Comparison of ENCODE assay signal across 24 cellular contexts in genomic region chr2:241633561-241633960, GRCh38.
"Had no signal": no experiment of that assay in that cellular context is flagged by ENCODE, and none has a peak within 500 bp of the region (broad histone marks: within the 10 kb centered on the region; RNA-seq: fewer than 3 reads in every experiment).

No MANE protein-coding gene starts in this region.

- H3K9me3 ChIP-seq: left lung, lower lobe of right lung, mucosa of descending colon, ovary, right atrium auricular region, stomach, thoracic aorta, tibial artery, upper lobe of right lung had no signal

- H3K36me3 ChIP-seq: ovary had no signal

- H3K4me3 Mint-ChIP-seq: natural killer cell treated with Interleukin-12 subunit alpha and Interleukin-12 subunit beta and Interleukin-15 and Interleukin-18, amount 100 ng/mL, for 72 hours; stimulated activated naive B cell treated with anti-CD40 and anti-IgM and Interleukin-4, amounts not matched to agents 10 μg/mL and 1 μg/mL and 100 μg/mL, for 72 hours had no signal

- DNase-seq: hippocampal formation; left colon; lower lobe of right lung; midbrain; mucosa of descending colon; naive thymus-derived CD4-positive, alpha-beta T cell; ovary; stimulated activated CD4-positive, alpha-beta T cell treated with anti-CD3 and anti-CD28 coated beads, Interleukin-12 subunit alpha, Interleukin-12 subunit beta, amount 100 ng/mL, for 4 hours; stimulated activated CD4-positive, alpha-beta T cell treated with anti-CD3 and anti-CD28 coated beads, Interleukin-15, amount 100 ng/mL, for 24 hours; stimulated activated CD4-positive, alpha-beta T cell treated with anti-CD3 and anti-CD28 coated beads, Interleukin-2, amount 100 ng/mL, for 24 hours; stimulated activated CD4-positive, alpha-beta T cell treated with anti-CD3 and anti-CD28 coated beads, Interleukin-4, amount 100 ng/mL, for 1 hour; stimulated activated naive B cell treated with anti-CD40 and anti-IgM and Interleukin-4, amounts not matched to agents 10 μg/mL and 1 μg/mL and 100 μg/mL, for 72 hours; stimulated activated naive CD8-positive, alpha-beta T cell treated with anti-CD3 and anti-CD28 coated beads, Interleukin-15, Interleukin-2, amounts not matched to agents 100 U/mL and 50 U/mL, for 24 hours; stomach; tibial artery; trophoblast cell; upper lobe of right lung had no signal

- H3K27me3 ChIP-seq: left lung, ovary, right atrium auricular region, stomach, tibial artery, upper lobe of right lung had no signal

- H3K9me3 Mint-ChIP-seq: natural killer cell treated with Interleukin-12 subunit alpha and Interleukin-12 subunit beta and Interleukin-15 and Interleukin-18, amount 100 ng/mL, for 72 hours; stimulated activated naive B cell treated with anti-CD40 and anti-IgM and Interleukin-4, amounts not matched to agents 10 μg/mL and 1 μg/mL and 100 μg/mL, for 72 hours had no signal

- H3K27ac Mint-ChIP-seq: naive thymus-derived CD4-positive, alpha-beta T cell; natural killer cell treated with Interleukin-12 subunit alpha and Interleukin-12 subunit beta and Interleukin-15 and Interleukin-18, amount 100 ng/mL, for 72 hours; progenitor cell of endocrine pancreas had no signal

- H3K27me3 Mint-ChIP-seq: naive thymus-derived CD4-positive, alpha-beta T cell; natural killer cell treated with Interleukin-12 subunit alpha and Interleukin-12 subunit beta and Interleukin-15 and Interleukin-18, amount 100 ng/mL, for 72 hours; progenitor cell of endocrine pancreas; stimulated activated naive B cell treated with anti-CD40 and anti-IgM and Interleukin-4, amounts not matched to agents 10 μg/mL and 1 μg/mL and 100 μg/mL, for 72 hours had no signal

- H3K27ac ChIP-seq: left lung, lower lobe of right lung, ovary, right atrium auricular region, skin epidermis, stomach, thoracic aorta, tibial artery, upper lobe of right lung had no signal

- H3K4me3 ChIP-seq: left lung, lower lobe of right lung, mucosa of descending colon, ovary, right atrium auricular region, skin epidermis, stomach, thoracic aorta, tibial artery, upper lobe of right lung had no signal

- ATAC-seq: left colon; left lung; lower lobe of right lung; mucosa of descending colon; naive thymus-derived CD4-positive, alpha-beta T cell; natural killer cell treated with Interleukin-12 subunit alpha and Interleukin-12 subunit beta and Interleukin-15 and Interleukin-18, amount 100 ng/mL, for 72 hours; sciatic nerve; stimulated activated naive B cell treated with anti-CD40 and anti-IgM and Interleukin-4, amounts not matched to agents 10 μg/mL and 1 μg/mL and 100 μg/mL, for 72 hours; stimulated activated naive CD8-positive, alpha-beta T cell treated with anti-CD3 and anti-CD28 coated beads, Interleukin-15, Interleukin-2, amounts not matched to agents 100 U/mL and 50 U/mL, for 24 hours; upper lobe of right lung had no signal
